In the genomic region with DNA sequence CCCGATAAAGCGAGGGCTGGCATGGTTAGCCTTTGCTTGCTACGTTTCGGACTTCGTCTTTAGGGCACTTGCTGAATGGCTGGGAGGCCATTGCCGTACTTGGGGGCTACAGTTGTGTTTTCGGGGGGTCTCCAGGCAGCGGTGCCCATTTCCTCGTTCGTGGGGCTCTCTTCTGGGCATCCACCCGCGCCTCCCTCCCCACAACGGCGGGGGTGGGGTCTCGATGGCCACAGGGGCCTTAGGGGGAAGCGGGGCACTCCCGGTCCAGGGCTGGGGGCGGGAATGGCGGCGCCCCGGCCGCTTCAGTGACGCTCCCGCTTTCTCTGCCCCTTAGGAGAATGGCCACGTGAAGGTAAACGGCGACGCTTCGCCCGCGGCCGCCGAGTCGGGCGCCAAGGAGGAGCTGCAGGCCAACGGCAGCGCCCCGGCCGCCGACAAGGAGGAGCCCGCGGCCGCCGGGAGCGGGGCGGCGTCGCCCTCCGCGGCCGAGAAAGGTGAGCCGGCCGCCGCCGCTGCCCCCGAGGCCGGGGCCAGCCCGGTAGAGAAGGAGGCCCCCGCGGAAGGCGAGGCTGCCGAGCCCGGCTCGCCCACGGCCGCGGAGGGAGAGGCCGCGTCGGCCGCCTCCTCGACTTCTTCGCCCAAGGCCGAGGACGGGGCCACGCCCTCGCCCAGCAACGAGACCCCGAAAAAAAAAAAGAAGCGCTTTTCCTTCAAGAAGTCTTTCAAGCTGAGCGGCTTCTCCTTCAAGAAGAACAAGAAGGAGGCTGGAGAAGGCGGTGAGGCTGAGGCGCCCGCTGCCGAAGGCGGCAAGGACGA, we compare ENCODE assay signal across 8 cellular contexts. TPM values are rescaled to one million over a fixed set of nuclear protein-coding genes. Genes with fewer than 3 reads are reported as not detected.
DNase-seq lines count a peak whose midpoint lies in the region; ATAC-seq, FAIRE-seq and TF ChIP-seq lines count a peak whose summit lies in the region.

No MANE protein-coding gene starts in this region.

- H3K27me3 Mint-ChIP-seq in activated naive CD8-positive, alpha-beta T cell treated with anti-CD3 and anti-CD28 coated beads, Interleukin-2, amount 10 ng/mL, durations not matched to agents 7 days and 5 days, result peaks cover 40% of the 10 kb centered on the region

- 5 to 8% methylated on average over 79 to 87 of the region's 87 CpGs for WGBS in heart right ventricle, 2 donors
- 17 to 22% methylated on average over 75 to 87 of the region's 87 CpGs for WGBS in pancreas, 2 donors

- H3K4me3 Mint-ChIP-seq in activated naive CD8-positive, alpha-beta T cell treated with anti-CD3 and anti-CD28 coated beads, Interleukin-2, amount 10 ng/mL, durations not matched to agents 7 days and 5 days, result peak overlapping the region; percentile 60

- peak overlapping the region; percentile 96 for H3K27ac ChIP-seq in BLaER1
- peak overlapping the region; percentile 99 for H3K27ac ChIP-seq in HEK293 (ENCODE audit: extremely low read depth, low read depth, low read length)
- H3K27ac ChIP-seq in heart right ventricle, result peak overlapping the region; percentile 92 to 99 (median 94)
- peak overlapping the region; percentile 97 to 100 (median 99) for H3K27ac ChIP-seq in pancreas

- H4K20me1 ChIP-seq in BLaER1, result peaks cover 55% of the 10 kb centered on the region

- intact Hi-C loops in heart right ventricle (cut with DNase I), result loop anchor here (1.0 to 10.0 kb wide), 25 partner anchors 48 to 1079 kb away; no protein-coding TSS in a partner anchor
- intact Hi-C loops in pancreas (cut with DNase I), result loop anchor here in 2 of 3 donors (5.0 to 10.0 kb wide), 4 partner anchors 162 to 555 kb away; no protein-coding TSS in a partner anchor

- H3K4me3 ChIP-seq in BLaER1, result peak overlapping the region; percentile 82
- peak overlapping the region; percentile 76 for H3K4me3 ChIP-seq in HEK293 (ENCODE audit: low read depth, low read length)
- H3K4me3 ChIP-seq in heart right ventricle, result peak overlapping the region; percentile 70 to 93 (median 76)
- peak overlapping the region; percentile 57 to 90 (median 81) for H3K4me3 ChIP-seq in pancreas

- peaks cover 21% of the 10 kb centered on the region for H3K4me1 ChIP-seq in BLaER1
- H3K4me1 ChIP-seq in HEK293 (ENCODE audit: control insufficient read depth, insufficient read depth, low read length), result no peaks in the 10 kb centered on the region
- peaks cover 0 to 48% (median 34%) of the 10 kb centered on the region in 9 donors for H3K4me1 ChIP-seq in heart right ventricle
- H3K4me1 ChIP-seq in pancreas, result peaks cover 0 to 21% (median 16%) of the 10 kb centered on the region in 3 donors

- H3K36me3 Mint-ChIP-seq in activated naive CD8-positive, alpha-beta T cell treated with anti-CD3 and anti-CD28 coated beads, Interleukin-2, amount 10 ng/mL, durations not matched to agents 7 days and 5 days, result no peaks in the 10 kb centered on the region

- peaks cover 8% of the 10 kb centered on the region for H3K9me3 ChIP-seq in BLaER1
- H3K9me3 ChIP-seq in HEK293 (ENCODE audit: control insufficient read depth, insufficient read depth, low read depth, low read length), result no peaks in the 10 kb centered on the region
- H3K9me3 ChIP-seq in heart right ventricle, result no peaks in the 10 kb centered on the region
- no peaks in the 10 kb centered on the region for H3K9me3 ChIP-seq in pancreas

- H3K9ac ChIP-seq in BLaER1, result peak overlapping the region; percentile 97

- peak overlapping the region; percentile 96 for H3K4me2 ChIP-seq in BLaER1

- CTCF ChIA-PET in HEK293 (lab: Yijun Ruan, JAX), result interaction anchor here (0.6 to 3.6 kb wide), 52 partner anchors 9 to 1642 kb away, joined by 3 to 29 read pairs (median 4); no protein-coding TSS in a partner anchor

- DNase-seq in activated naive CD8-positive, alpha-beta T cell treated with anti-CD3 and anti-CD28 coated beads, Interleukin-2, amount 10 ng/mL, durations not matched to agents 7 days and 5 days, result peak; percentile 28
- DNase-seq in heart right ventricle (peak; percentile 20 to 48), pancreas (peak in 5 of 6 donors; percentile 13 to 85 (median 49)), mesenteric fat pad (ENCODE audit: low spot score) (no peak)
- DNase-seq in activated CD4-positive, CD25-positive, alpha-beta regulatory T cell treated with anti-CD3 and anti-CD28 coated beads, Interleukin-2, amount 50 U/mL, for 72 hours, result no peak

- peaks cover 17% of the 10 kb centered on the region for H3K4me1 Mint-ChIP-seq in activated naive CD8-positive, alpha-beta T cell treated with anti-CD3 and anti-CD28 coated beads, Interleukin-2, amount 10 ng/mL, durations not matched to agents 7 days and 5 days

- POLR2A ChIA-PET in HEK293 (lab: Yijun Ruan, JAX), result interaction anchor here (0.6 to 2.9 kb wide), 26 partner anchors 12 to 739 kb away, joined by 3 to 19 read pairs (median 5); no protein-coding TSS in a partner anchor
- POLR2A ChIA-PET in activated naive CD8-positive, alpha-beta T cell treated with anti-CD3 and anti-CD28 coated beads, Interleukin-2, amount 10 ng/mL, durations not matched to agents 7 days and 5 days (lab: Charles Lee), result no interaction called here

- no peaks in the 10 kb centered on the region for H3K9me3 Mint-ChIP-seq in activated naive CD8-positive, alpha-beta T cell treated with anti-CD3 and anti-CD28 coated beads, Interleukin-2, amount 10 ng/mL, durations not matched to agents 7 days and 5 days

- TF ChIP-seq CTCF in HEK293 (tag by site-specific recombination; IDR thresholded peaks at IDR 0.05), result no peak
- peak in 1 of 9 donors; percentile 22 for TF ChIP-seq CTCF in heart right ventricle (IDR thresholded peaks at IDR 0.05)
- no peak for TF ChIP-seq CTCF in pancreas (IDR thresholded peaks at IDR 0.05)

- no peak for FAIRE-seq in pancreas (lab: Jason Lieb, UNC)

- H3K27ac Mint-ChIP-seq in activated naive CD8-positive, alpha-beta T cell treated with anti-CD3 and anti-CD28 coated beads, Interleukin-2, amount 10 ng/mL, durations not matched to agents 7 days and 5 days, result no peak overlapping the region

- 0 out of 2 replicates have a peak, but pooled peaks cover 5% of the 10 kb centered on the region for H3K36me3 ChIP-seq in BLaER1
- peaks cover 0 to 20% of the 10 kb centered on the region in 2 experiments for H3K36me3 ChIP-seq in HEK293 (ENCODE audit: control insufficient read depth in 2 of 2, insufficient read depth in 1 of 2, low read length in 2 of 2)
- H3K36me3 ChIP-seq in heart right ventricle, result peaks cover 0 to 23% (median 0%) of the 10 kb centered on the region in 9 donors
- H3K36me3 ChIP-seq in pancreas, result peaks cover 0 to 7% (median 0%) of the 10 kb centered on the region in 3 donors

- ATAC-seq in activated naive CD8-positive, alpha-beta T cell treated with anti-CD3 and anti-CD28 coated beads, Interleukin-2, amount 10 ng/mL, durations not matched to agents 7 days and 5 days (ENCODE audit: low read depth), result no peak
- peak in 3 of 8 donors; percentile 4 to 27 (median 5) for ATAC-seq in heart right ventricle
- ATAC-seq in pancreas, result no peak
- no peak for ATAC-seq in HG02852 (IDR thresholded peaks at IDR 0.05; ENCODE audit: unreplicated experiment)

- H3K27me3 ChIP-seq in BLaER1 (peaks cover 66% of the 10 kb centered on the region), heart right ventricle (peaks cover 0 to 7% (median 0%) of the 10 kb centered on the region in 7 donors), pancreas (no peaks in the 10 kb centered on the region)

TF ChIP-seq in HEK293, 187 proteins besides CTCF, POLR2A, EP300 and RAD21 (continues in another document):
- TF ChIP-seq FEZF1 (tag by site-specific recombination; IDR thresholded peaks at IDR 0.05), result 0 out of 2 replicates have a peak, but pooled peaks have one; percentile 5
- peak; percentile 20; the same call in 1 of the 2 replicates for TF ChIP-seq SP2 (tag by site-specific recombination; IDR thresholded peaks at IDR 0.05)
- TF ChIP-seq PATZ1 (tag by site-specific recombination; IDR thresholded peaks at IDR 0.05), result peak; percentile 55
- TF ChIP-seq, protein P1, sequence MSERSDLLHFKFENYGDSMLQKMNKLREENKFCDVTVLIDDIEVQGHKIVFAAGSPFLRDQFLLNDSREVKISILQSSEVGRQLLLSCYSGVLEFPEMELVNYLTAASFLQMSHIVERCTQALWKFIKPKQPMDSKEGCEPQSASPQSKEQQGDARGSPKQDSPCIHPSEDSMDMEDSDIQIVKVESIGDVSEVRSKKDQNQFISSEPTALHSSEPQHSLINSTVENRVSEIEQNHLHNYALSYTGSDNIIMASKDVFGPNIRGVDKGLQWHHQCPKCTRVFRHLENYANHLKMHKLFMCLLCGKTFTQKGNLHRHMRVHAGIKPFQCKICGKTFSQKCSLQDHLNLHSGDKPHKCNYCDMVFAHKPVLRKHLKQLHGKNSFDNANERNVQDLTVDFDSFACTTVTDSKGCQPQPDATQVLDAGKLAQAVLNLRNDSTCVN (tag by site-specific recombination; optimal IDR thresholded peaks at IDR 0.05), result peak; percentile 32
- peak; percentile 75; the same call in 1 of the 2 replicates for TF ChIP-seq ZNF335 (tag by site-specific recombination; conservative IDR thresholded peaks at IDR 0.05)
- TF ChIP-seq YY2 (tag by site-specific recombination; IDR thresholded peaks at IDR 0.05), result peak; percentile 60
- peak; percentile 72; the same call in 1 of the 2 replicates for TF ChIP-seq GLIS2 (tag by site-specific recombination; IDR thresholded peaks at IDR 0.05)
- peak; percentile 38 for TF ChIP-seq ZNF341 (tag by site-specific recombination; IDR thresholded peaks at IDR 0.05; ENCODE audit: low read depth)

RNA-seq across cellular contexts. Expression of gene MARCKS, which starts 2.4 kb away (rescaled TPM):
- 1 to 10 TPM; 1.7 to 2.2 TPM for total RNA-seq in activated naive CD8-positive, alpha-beta T cell treated with anti-CD3 and anti-CD28 coated beads, Interleukin-2, amount 10 ng/mL, durations not matched to agents 7 days and 5 days
- total RNA-seq in heart right ventricle (10 to 100 TPM; 12.9 to 65.2 (median 16.1) TPM), pancreas (100 to 1,000 TPM in 2 of 6 donors, 10 to 100 TPM in 4; 36.2 to 118 (median 66.0) TPM), mesenteric fat pad (63.6 TPM)
- polyA plus RNA-seq in heart right ventricle (10 to 100 TPM in 1 of 2 donors, 1 to 10 TPM in 1; 6.7 to 12.3 TPM), pancreas (10 to 100 TPM; 14.0 to 24.3 TPM)

Comparison
In these comparisons a context has a peak if more than half of its experiments do, and no peak if none do; other contexts are left out.
1. DNase-seq: peak in activated naive CD8-positive, alpha-beta T cell treated with anti-CD3 and anti-CD28 coated beads, Interleukin-2, amount 10 ng/mL, durations not matched to agents 7 days and 5 days (single experiment), heart right ventricle (2 of 2) and pancreas (5 of 6); none in mesenteric fat pad (single experiment) and activated CD4-positive, CD25-positive, alpha-beta regulatory T cell treated with anti-CD3 and anti-CD28 coated beads, Interleukin-2, amount 50 U/mL, for 72 hours (single experiment).
2. RNA of gene MARCKS, which starts 2.4 kb away (total RNA-seq): 36.2 to 118 TPM in pancreas, 63.6 TPM in mesenteric fat pad (single experiment) and 12.9 to 65.2 TPM in heart right ventricle; 1.7 to 2.2 TPM in activated naive CD8-positive, alpha-beta T cell treated with anti-CD3 and anti-CD28 coated beads, Interleukin-2, amount 10 ng/mL, durations not matched to agents 7 days and 5 days; every median in the first group is over 4 times any median in the second.
3. Peak in every context shown above with its lines, with median percentiles within 50 percentile points of each other: H3K27ac ChIP-seq and H3K4me3 ChIP-seq.